32 cellular contexts compared by ENCODE assay signal in the genomic region with DNA sequence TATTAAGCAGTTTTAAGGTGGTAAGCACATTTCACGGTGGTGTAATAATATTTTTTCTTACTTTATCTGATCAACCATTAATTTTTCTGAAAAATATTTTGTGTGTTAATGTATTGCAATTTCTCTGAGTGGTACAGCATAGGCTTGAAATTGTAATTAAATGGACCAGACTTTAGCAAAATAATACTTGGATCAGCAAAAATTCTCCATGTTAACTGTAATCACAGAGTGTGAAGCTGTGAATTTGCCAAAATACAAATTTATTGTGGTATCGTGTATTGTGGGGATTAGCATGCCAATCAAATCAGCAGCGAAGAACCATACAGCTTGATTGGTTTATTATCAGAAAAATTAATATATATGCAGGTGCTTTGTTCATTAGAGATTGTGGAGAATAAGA.
DNase-seq lines count a peak whose midpoint lies in the region; ATAC-seq, FAIRE-seq and TF ChIP-seq lines count a peak whose summit lies in the region.
"Had no signal": no experiment of that assay in that cellular context is flagged by ENCODE, and none has a peak within 500 bp of the region (broad histone marks: within the 10 kb centered on the region; RNA-seq: fewer than 3 reads in every experiment).

No MANE protein-coding gene starts in this region.

- H3K27ac ChIP-seq in HepG2 (ENCODE audit: extremely low read length, insufficient read depth, low read length) (no peak overlapping the region), right lobe of liver (no peak overlapping the region), A549 (no peak overlapping the region), IMR-90 (ENCODE audit: insufficient read depth, low read length) (no peak overlapping the region)
- H3K27ac ChIP-seq: 22Rv1; BLaER1; BLaER1 treated with 17β-estradiol and CSF1 and Interleukin-3, amounts not matched to agents 10 nM and 100 nM; C4-2B had no signal

- POLR2A ChIA-PET in HepG2 (lab: Yijun Ruan, JAX), result no interaction called here
- POLR2A ChIA-PET in A549 (lab: Yijun Ruan, JAX), result no interaction called here
- POLR2A ChIA-PET in IMR-90 (lab: Charles Lee; ENCODE audit: unreplicated experiment), result no interaction called here

- H3K18ac ChIP-seq in IMR-90 (ENCODE audit: low read depth, low read length), result no peak overlapping the region

- no peak overlapping the region for H2AK9ac ChIP-seq in IMR-90 (replicated peaks; ENCODE audit: low read depth, low read length, poor library complexity)

- no peaks in the 10 kb centered on the region for H3K4me1 ChIP-seq in HepG2 (ENCODE audit: insufficient read depth, low read length)
- no peaks in the 10 kb centered on the region for H3K4me1 ChIP-seq in right lobe of liver
- no peaks in the 10 kb centered on the region for H3K4me1 ChIP-seq in A549
- H3K4me1 ChIP-seq in IMR-90 (ENCODE audit: control insufficient read depth, insufficient read depth, low read length), result no peaks in the 10 kb centered on the region
- H3K4me1 ChIP-seq: BE2C; BLaER1; BLaER1 treated with 17β-estradiol and CSF1 and Interleukin-3, amounts not matched to agents 10 nM and 100 nM; Caco-2 had no signal

- no peaks in the 10 kb centered on the region for H4K20me1 ChIP-seq in HepG2 (ENCODE audit: insufficient read depth, low read length)
- no peaks in the 10 kb centered on the region for H4K20me1 ChIP-seq in IMR-90 (ENCODE audit: insufficient read depth, low read length)
- H4K20me1 ChIP-seq: BLaER1; BLaER1 treated with 17β-estradiol and CSF1 and Interleukin-3, amounts not matched to agents 10 nM and 100 nM had no signal

- CTCF ChIA-PET in HepG2 (lab: Yijun Ruan, JAX; ENCODE audit: low intra/inter-chr PET ratio, low total read pairs), result no interaction called here
- CTCF ChIA-PET in A549 (lab: Yijun Ruan, JAX), result no interaction called here
- CTCF ChIA-PET in IMR-90 (lab: Yijun Ruan, JAX), result no interaction called here

- no peak overlapping the region for H2BK5ac ChIP-seq in IMR-90 (ENCODE audit: low read depth, low read length, poor library complexity, severe bottlenecking)

- no peak overlapping the region for H2BK120ac ChIP-seq in IMR-90 (ENCODE audit: low read depth, low read length)

- BruUV-seq in HepG2 (replicated peaks; lab: Mats Ljungman, UMichigan) (no TSS peak), IMR-90 (replicated peaks; lab: Mats Ljungman, UMichigan) (no TSS peak)

- H3K9ac ChIP-seq in HepG2 (ENCODE audit: insufficient read depth, low read depth, low read length) (no peak overlapping the region), IMR-90 (ENCODE audit: low read depth, low read length) (no peak overlapping the region)
- H3K9ac ChIP-seq: BLaER1; BLaER1 treated with 17β-estradiol and CSF1 and Interleukin-3, amounts not matched to agents 10 nM and 100 nM had no signal

- H3K4me3 ChIP-seq in HepG2 (replicated peaks in 1 of 3; ENCODE audit: insufficient read depth in 1 of 3, low read depth in 2 of 3, low read length in 3 of 3), result no peak overlapping the region
- H3K4me3 ChIP-seq in right lobe of liver, result no peak overlapping the region
- no peak overlapping the region for H3K4me3 ChIP-seq in A549
- no peak overlapping the region for H3K4me3 ChIP-seq in IMR-90 (ENCODE audit: insufficient read depth, low read depth, low read length)
- H3K4me3 ChIP-seq: BLaER1; BLaER1 treated with 17β-estradiol and CSF1 and Interleukin-3, amounts not matched to agents 10 nM and 100 nM had no signal

- H3K36me3 ChIP-seq in HepG2 (replicated peaks in 1 of 2; ENCODE audit: control insufficient read depth in 1 of 2, insufficient read depth in 2 of 2, low read length in 2 of 2) (no peaks in the 10 kb centered on the region), right lobe of liver (no peaks in the 10 kb centered on the region), IMR-90 (ENCODE audit: control insufficient read depth, insufficient read depth, low read length) (no peaks in the 10 kb centered on the region)
- H3K36me3 ChIP-seq: BE2C; BLaER1; BLaER1 treated with 17β-estradiol and CSF1 and Interleukin-3, amounts not matched to agents 10 nM and 100 nM had no signal

- H2AK5ac ChIP-seq in IMR-90 (ENCODE audit: low read depth, low read length), result no peak overlapping the region

- in situ Hi-C loops in HepG2 (cut with HindIII; ENCODE audit: extremely low pct_ligation_motif_present, low pct_unique_long_range_greater_than_20kb), result no loop called here
- in situ Hi-C loops in IMR-90 (cut with MboI; ENCODE audit: low sequenced_read_pairs), result no loop called here

- no peak overlapping the region for H2BK20ac ChIP-seq in IMR-90 (ENCODE audit: low read depth, low read length)

- no peak overlapping the region for H3K14ac ChIP-seq in IMR-90 (replicated peaks; ENCODE audit: low read depth, low read length)

- no peak overlapping the region for H3K4ac ChIP-seq in IMR-90 (ENCODE audit: low read depth, low read length)

- no peak for TF ChIP-seq EP300 in HepG2 (IDR thresholded peaks at IDR 0.05; ENCODE audit: low read depth in 2 of 2, low read length in 2 of 2)
- no peak for TF ChIP-seq EP300 in HepG2 (CRISPR knock-in tag; IDR thresholded peaks at IDR 0.05; ENCODE audit: borderline replicate concordance)
- TF ChIP-seq EP300 in A549 (IDR thresholded peaks at IDR 0.05), result no peak

- H3K4me2 ChIP-seq in HepG2 (ENCODE audit: low read depth, low read length) (no peak overlapping the region), A549 (no peak overlapping the region), IMR-90 (ENCODE audit: low read depth, low read length) (no peak overlapping the region)
- H3K4me2 ChIP-seq: BLaER1; BLaER1 treated with 17β-estradiol and CSF1 and Interleukin-3, amounts not matched to agents 10 nM and 100 nM had no signal

- ATAC-seq in HepG2 (no peak), right lobe of liver (no peak), A549 (no peak), IMR-90 (ENCODE audit: low read depth) (no peak)
- ATAC-seq: CD8-positive, alpha-beta T cell had no signal

- H3K9me3 ChIP-seq in HepG2 (ENCODE audit: low read length) (peaks cover 87% of the 10 kb centered on the region), right lobe of liver (no peaks in the 10 kb centered on the region), A549 (no peaks in the 10 kb centered on the region), IMR-90 (ENCODE audit: control insufficient read depth, insufficient read depth, low read length) (peaks cover 5% of the 10 kb centered on the region)
- H3K9me3 ChIP-seq: BE2C; BLaER1; BLaER1 treated with 17β-estradiol and CSF1 and Interleukin-3, amounts not matched to agents 10 nM and 100 nM; Caco-2 had no signal

- H3K56ac ChIP-seq in IMR-90 (ENCODE audit: extremely low read depth, insufficient read depth, low read length), result no peak overlapping the region

- no peak overlapping the region for H4K8ac ChIP-seq in IMR-90 (ENCODE audit: low read depth in 2 of 2, low read length in 2 of 2)

- no peak overlapping the region for H2AFZ ChIP-seq in HepG2 (ENCODE audit: low read length)
- no peak overlapping the region for H2AFZ ChIP-seq in IMR-90 (replicated peaks; ENCODE audit: low read length, poor library complexity)

- DNase-seq in HepG2 (ENCODE audit: low spot score), result no peak
- DNase-seq in right lobe of liver, result no peak
- no peak for DNase-seq in A549 (ENCODE audit: low read depth in 1 of 2, low spot score in 1 of 2)
- no peak for DNase-seq in IMR-90
- DNase-seq in NCI-H226, result no peak
- DNase-seq in NCI-H146 treated with DMSO at 0.1 percent for 48 hours (lab: John Stamatoyannopoulos, UW; ENCODE audit: unreplicated experiment), result no peak
- DNase-seq: 8988T; ACHN; AML-193; BE2C; C1 segment of cervical spinal cord; Caco-2; Calu3; CD4-positive, alpha-beta memory T cell; CD4-positive, alpha-beta T cell; CD4-positive, CD25-positive, alpha-beta regulatory T cell; CD8-positive, alpha-beta memory T cell; CD8-positive, alpha-beta T cell; COR-L47; DMS 273 treated with DMSO at 0.1 percent for 48 hours; DMS153; DMS53; DMS79; DMS79 treated with DMSO at 0.1 percent for 48 hours; DND-41; EL had no signal

- TF ChIP-seq POLR2A in HepG2 (IDR thresholded peaks at IDR 0.05; ENCODE audit: insufficient read depth in 1 of 2, low read depth in 2 of 2, low read length in 2 of 2), result no peak
- no peak for TF ChIP-seq POLR2A in right lobe of liver (IDR thresholded peaks at IDR 0.05)
- TF ChIP-seq POLR2A in A549 (IDR thresholded peaks at IDR 0.05; ENCODE audit: low read length), result no peak
- no peak for TF ChIP-seq POLR2A in IMR-90 (IDR thresholded peaks at IDR 0.05; ENCODE audit: low read depth, low read length)

- dilution Hi-C loops in IMR-90 (cut with HindIII; ENCODE audit: low sequenced_read_pairs, unreplicated experiment), result no loop called here

- H4K91ac ChIP-seq in IMR-90 (ENCODE audit: insufficient read depth, low read depth, low read length), result no peak overlapping the region

- H3K27me3 ChIP-seq in HepG2 (ENCODE audit: control insufficient read depth in 1 of 2, insufficient read depth in 2 of 2, low read length in 2 of 2), result no peaks in the 10 kb centered on the region
- no peaks in the 10 kb centered on the region for H3K27me3 ChIP-seq in right lobe of liver
- no peaks in the 10 kb centered on the region for H3K27me3 ChIP-seq in IMR-90 (ENCODE audit: control insufficient read depth, insufficient read depth, low read length)
- H3K27me3 ChIP-seq: BE2C; BLaER1; BLaER1 treated with 17β-estradiol and CSF1 and Interleukin-3, amounts not matched to agents 10 nM and 100 nM had no signal

- H3K79me2 ChIP-seq in HepG2 (ENCODE audit: insufficient read depth, low read length), result no peaks in the 10 kb centered on the region

- FAIRE-seq in HepG2 (lab: Jason Lieb, UNC) (no peak), A549 (lab: Jason Lieb, UNC) (no peak)
- FAIRE-seq: A204.1, D721Med had no signal

- H3K79me1 ChIP-seq in IMR-90 (ENCODE audit: low read depth in 1 of 2, low read length in 2 of 2), result no peaks in the 10 kb centered on the region

- TF ChIP-seq CTCF in HepG2 (CRISPR knock-in tag; IDR thresholded peaks at IDR 0.05), result no peak
- no peak for TF ChIP-seq CTCF in right lobe of liver (IDR thresholded peaks at IDR 0.05)
- TF ChIP-seq CTCF in A549 (IDR thresholded peaks at IDR 0.05), result no peak
- no peak for TF ChIP-seq CTCF in IMR-90 (conservative IDR thresholded peaks at IDR 0.05; ENCODE audit: low read depth, low read length)

- intact Hi-C loops in HepG2 (cut with micrococcal nuclease; ENCODE audit: unreplicated experiment) (no loop called here), right lobe of liver (cut with DNase I) (no loop called here), IMR-90 (cut with micrococcal nuclease) (no loop called here)

- no peak overlapping the region for H3K23ac ChIP-seq in IMR-90 (ENCODE audit: low read depth, low read length)

- no peaks in the 10 kb centered on the region for H3K9me1 ChIP-seq in IMR-90 (ENCODE audit: insufficient read depth, low read length)

- 3% methylated on average over 3 of the region's 3 CpGs for WGBS in HepG2 (ENCODE audit: low lambda C conversion rate)
- 52% methylated on average over 3 of the region's 3 CpGs for WGBS in right lobe of liver (ENCODE audit: insufficient coverage, low coverage, low lambda C conversion rate, missing lambda C conversion rate)
- 3% methylated on average over 3 of the region's 3 CpGs for WGBS in A549 (ENCODE audit: missing lambda C conversion rate)
- no CpG with 5 or more reads among the region's 3 CpGs for WGBS in IMR-90 (ENCODE audit: extremely low coverage in 2 of 2, insufficient read length in 1 of 2), 2 experiments

- no peak overlapping the region for H2BK15ac ChIP-seq in IMR-90 (ENCODE audit: low read depth, low read length)

- no peak for TF ChIP-seq RAD21 in HepG2 (CRISPR knock-in tag; IDR thresholded peaks at IDR 0.05)
- TF ChIP-seq RAD21 in A549 (conservative IDR thresholded peaks at IDR 0.05 in 1 of 2, IDR thresholded peaks at IDR 0.05 in 1 of 2), result no peak
- TF ChIP-seq RAD21 in IMR-90 (IDR thresholded peaks at IDR 0.05; ENCODE audit: low read length), result no peak

- no peak overlapping the region for H4K5ac ChIP-seq in IMR-90 (ENCODE audit: low read depth, low read length)
